17 cellular contexts compared by ENCODE assay signal in the genomic region with DNA sequence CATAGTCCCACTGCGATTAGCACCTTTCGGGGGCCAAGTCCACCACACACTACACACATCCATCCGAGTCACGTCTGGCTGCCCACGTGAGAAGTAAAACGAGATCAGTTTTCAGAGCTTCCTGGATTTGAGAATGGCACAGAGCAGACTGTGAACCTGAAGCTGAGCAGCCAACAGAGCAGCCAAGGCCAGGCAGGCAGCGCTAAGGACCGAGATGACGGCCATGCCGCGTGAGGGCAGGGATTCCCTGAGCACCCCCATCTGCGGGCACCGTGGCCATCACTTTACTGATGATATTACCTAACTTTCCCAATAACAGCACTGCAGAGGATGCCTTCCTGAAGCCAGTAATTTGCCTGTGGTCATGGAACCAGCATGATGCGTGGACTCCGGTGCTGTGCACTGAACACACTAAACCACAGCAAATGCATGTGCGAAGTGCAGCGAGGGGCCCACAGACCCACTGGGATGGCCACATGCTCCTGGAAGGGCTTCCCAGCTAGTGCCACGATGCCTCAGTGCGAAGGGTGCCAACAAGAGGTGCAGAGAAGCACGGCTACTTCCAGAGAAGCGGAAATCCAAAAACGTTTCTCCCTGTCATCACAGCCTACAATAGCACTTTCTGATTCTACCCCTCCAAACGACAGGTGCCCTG. TPM values are rescaled to one million over a fixed set of nuclear protein-coding genes. Genes with fewer than 3 reads are reported as not detected.
DNase-seq lines count a peak whose midpoint lies in the region; ATAC-seq, FAIRE-seq and TF ChIP-seq lines count a peak whose summit lies in the region.
"Had no signal": no experiment of that assay in that cellular context is flagged by ENCODE, and none has a peak within 500 bp of the region (broad histone marks: within the 10 kb centered on the region; RNA-seq: fewer than 3 reads in every experiment).

No MANE protein-coding gene starts in this region.

- DNase-seq in H7 (peak; percentile 28), kidney (peak; percentile 32), trophoblast cell (peak; percentile 67 to 68), NCI-H2081 treated with DMSO at 0.1 percent for 48 hours (lab: John Stamatoyannopoulos, UW) (no peak), HUDEP-2 (lab: John Stamatoyannopoulos, UW; ENCODE audit: unreplicated experiment in 76 of 76) (no peak)
- DNase-seq: ACHN; CD8-positive, alpha-beta memory T cell; GF-D8; MV-4-11; NCI-H1417 treated with DMSO at 0.1 percent for 48 hours; NCI-H2029 treated with DMSO at 0.1 percent for 48 hours; NCI-H2227 treated with DMSO at 0.1 percent for 48 hours; NCI-H524 treated with DMSO at 0.1 percent for 48 hours had no signal

- H3K4me3 ChIP-seq in BLaER1 (no peak overlapping the region), H7 (ENCODE audit: insufficient read depth, low read depth, low read length) (no peak overlapping the region), kidney (ENCODE audit: low read length in 2 of 2) (no peak overlapping the region), trophoblast cell (ENCODE audit: low read depth, low read length) (no peak overlapping the region)

- H3K79me2 ChIP-seq in trophoblast cell (ENCODE audit: control insufficient read depth, insufficient read depth, low read length, poor library complexity): peaks cover 17% of the 10 kb centered on the region

- peak overlapping the region; percentile 80; the same call in 1 of the 2 replicates for H3K27ac ChIP-seq in BLaER1
- no peak overlapping the region for H3K27ac ChIP-seq in kidney (ENCODE audit: low read depth in 2 of 2, low read length in 2 of 2)
- H3K27ac ChIP-seq in trophoblast cell (ENCODE audit: low read depth, low read length): peak overlapping the region; percentile 60

- H3K4me1 ChIP-seq in BLaER1 (peaks cover 79% of the 10 kb centered on the region), kidney (ENCODE audit: control insufficient read depth in 1 of 2, insufficient read depth in 1 of 2, low read depth in 1 of 2, low read length in 2 of 2) (peaks cover 0 to 9% of the 10 kb centered on the region in 2 donors), trophoblast cell (ENCODE audit: control insufficient read depth in 1 of 2, insufficient read depth in 2 of 2, low read length in 2 of 2) (peaks cover 40 to 44% of the 10 kb centered on the region in 2 experiments)

- H2BK12ac ChIP-seq in trophoblast cell (ENCODE audit: low read length): peak overlapping the region; percentile 37

- peak overlapping the region; percentile 92 for H3K4me2 ChIP-seq in BLaER1
- peak overlapping the region; percentile 16 for H3K4me2 ChIP-seq in trophoblast cell (ENCODE audit: low read length)

- peak overlapping the region; percentile 39 for H2BK120ac ChIP-seq in trophoblast cell (ENCODE audit: insufficient read depth, low read length, poor library complexity)

- peak overlapping the region; percentile 53; the same call in 1 of the 2 replicates for H3K9ac ChIP-seq in BLaER1
- no peak overlapping the region for H3K9ac ChIP-seq in kidney (ENCODE audit: low read length in 2 of 2)
- no peak overlapping the region for H3K9ac ChIP-seq in trophoblast cell (ENCODE audit: low read length)

- H3K23ac ChIP-seq in trophoblast cell (ENCODE audit: low read length): no peak overlapping the region

- H3K4ac ChIP-seq in trophoblast cell (ENCODE audit: low read depth, low read length): peak overlapping the region; percentile 22

- no peak for TF ChIP-seq CTCF in kidney (IDR thresholded peaks at IDR 0.05; ENCODE audit: borderline replicate concordance, extremely low read depth, insufficient read depth)

- no peak for ATAC-seq in HG02885 (IDR thresholded peaks at IDR 0.05; ENCODE audit: poor library complexity, unreplicated experiment)
- no peak for ATAC-seq in GM19397 (IDR thresholded peaks at IDR 0.05; ENCODE audit: unreplicated experiment)
- ATAC-seq: HCT116 had no signal

- peak overlapping the region; percentile 43 for H2AK5ac ChIP-seq in trophoblast cell (ENCODE audit: low read length)

- H3K36me3 ChIP-seq in BLaER1 (peaks cover 79% of the 10 kb centered on the region), H7 (replicated peaks; ENCODE audit: control insufficient read depth, insufficient read depth, low read length) (peaks cover 2% of the 10 kb centered on the region; the same call in 1 of the 2 replicates), kidney (ENCODE audit: control insufficient read depth in 1 of 2, insufficient read depth in 2 of 2, low read length in 2 of 2) (no peaks in the 10 kb centered on the region), trophoblast cell (ENCODE audit: control insufficient read depth in 1 of 2, insufficient read depth in 2 of 2, low read length in 2 of 2) (peaks cover 4 to 8% of the 10 kb centered on the region in 2 experiments)

- H3K27me3 ChIP-seq in BLaER1: no peaks in the 10 kb centered on the region
- H3K27me3 ChIP-seq in H7 (ENCODE audit: control insufficient read depth, insufficient read depth, low read length): no peaks in the 10 kb centered on the region
- H3K27me3 ChIP-seq in trophoblast cell (ENCODE audit: insufficient read depth, low read length): no peaks in the 10 kb centered on the region

- FAIRE-seq in kidney (lab: Jason Lieb, UNC): no peak

- H3K18ac ChIP-seq in trophoblast cell (ENCODE audit: low read length): peak overlapping the region; percentile 76

- no CpG with 5 or more reads among the region's 23 CpGs for WGBS in trophoblast cell (ENCODE audit: extremely low coverage, insufficient coverage, insufficient read length)

- H4K12ac ChIP-seq in trophoblast cell (ENCODE audit: low read depth, low read length): no peak overlapping the region

- H4K20me1 ChIP-seq in BLaER1: peaks cover 100% of the 10 kb centered on the region

- peak overlapping the region; percentile 82 for H4K91ac ChIP-seq in trophoblast cell (ENCODE audit: low read depth, low read length)

- H3K14ac ChIP-seq in trophoblast cell (ENCODE audit: low read length): peak overlapping the region; percentile 42

- peaks cover 11% of the 10 kb centered on the region for H3K79me1 ChIP-seq in trophoblast cell (ENCODE audit: low read length)

- intact Hi-C loops in kidney (cut with DNase I): no loop called here

- H2BK5ac ChIP-seq in trophoblast cell (ENCODE audit: low read depth, low read length, poor library complexity): no peak overlapping the region

- no peak overlapping the region for H2AFZ ChIP-seq in trophoblast cell (ENCODE audit: insufficient read depth, low read length, poor library complexity)

- H4K8ac ChIP-seq in trophoblast cell (ENCODE audit: low read depth, low read length): peak overlapping the region; percentile 39

- H3K9me3 ChIP-seq in BLaER1: peaks cover 14% of the 10 kb centered on the region
- H3K9me3 ChIP-seq in kidney (ENCODE audit: control insufficient read depth in 1 of 2, low read length in 2 of 2): no peaks in the 10 kb centered on the region
- H3K9me3 ChIP-seq in trophoblast cell (ENCODE audit: insufficient read depth, low read depth, low read length): no peaks in the 10 kb centered on the region

RNA-seq across cellular contexts. Expression of gene RNF34, which starts 56.0 kb away (rescaled TPM):
- total RNA-seq in H7 (2014; rRNA removed; shearing (Covaris generic)): 77.2 and 82.4 TPM in 2 replicates
- total RNA-seq in kidney: 48.1 TPM
- polyA plus RNA-seq in kidney (ENCODE audit: insufficient read depth, low read depth, low replicate concordance): 18.8 TPM
- 28.3 and 31.1 TPM in 2 replicates for polyA plus RNA-seq in trophoblast cell (2013)

Comparison
In these comparisons a context has a peak if more than half of its experiments do, and no peak if none do; other contexts are left out.
1. H3K27ac ChIP-seq: peak in BLaER1 (single experiment) and trophoblast cell (single experiment); none in kidney (0 of 2).
2. DNase-seq: peak in H7 (single experiment), kidney (single experiment) and trophoblast cell (2 of 2); none in NCI-H2081 treated with DMSO at 0.1 percent for 48 hours (single experiment) and HUDEP-2 (0 of 76).